ENCODE assay signal across 14 cellular contexts in genomic region chr22:47929073-47929472, GRCh38.
"Had no signal": no experiment of that assay in that cellular context is flagged by ENCODE, and none has a peak within 500 bp of the region (broad histone marks: within the 10 kb centered on the region; RNA-seq: fewer than 3 reads in every experiment).

No MANE protein-coding gene starts in this region.

- H3K27me3 ChIP-seq: body of pancreas, neutrophil, tibial nerve had no signal

- H3K4me1 ChIP-seq: body of pancreas, tibial nerve had no signal

- H3K4me1 Mint-ChIP-seq: activated CD4-positive, alpha-beta T cell treated with anti-CD3 and anti-CD28 coated beads, Interleukin-2, amount 10 ng/mL, durations not matched to agents 7 days and 5 days; activated naive CD4-positive, alpha-beta T cell treated with anti-CD3 and anti-CD28 coated beads, Interleukin-2, amount 10 ng/mL, durations not matched to agents 7 days and 5 days; central memory CD8-positive, alpha-beta T cell; stimulated activated effector memory CD8-positive, alpha-beta T cell treated with anti-CD3 and anti-CD28 coated beads, Interleukin-12 subunit alpha, Interleukin-12 subunit beta, amount 100 ng/mL, for 72 hours; T-helper 17 cell had no signal

- H3K36me3 Mint-ChIP-seq: activated naive CD4-positive, alpha-beta T cell treated with anti-CD3 and anti-CD28 coated beads, Interleukin-2, amount 10 ng/mL, durations not matched to agents 7 days and 5 days; stimulated activated effector memory CD8-positive, alpha-beta T cell treated with anti-CD3 and anti-CD28 coated beads, Interleukin-12 subunit alpha, Interleukin-12 subunit beta, amount 100 ng/mL, for 72 hours had no signal

- ATAC-seq: body of pancreas; stimulated activated effector memory CD8-positive, alpha-beta T cell treated with anti-CD3 and anti-CD28 coated beads, Interleukin-12 subunit alpha, Interleukin-12 subunit beta, amount 100 ng/mL, for 72 hours; T-helper 17 cell had no signal

- H3K36me3 ChIP-seq: neutrophil, tibial nerve had no signal

- H3K9me3 Mint-ChIP-seq: central memory CD8-positive, alpha-beta T cell; stimulated activated effector memory CD8-positive, alpha-beta T cell treated with anti-CD3 and anti-CD28 coated beads, Interleukin-12 subunit alpha, Interleukin-12 subunit beta, amount 100 ng/mL, for 72 hours had no signal

- H3K4me3 Mint-ChIP-seq: activated CD4-positive, alpha-beta T cell treated with anti-CD3 and anti-CD28 coated beads, Interleukin-2, amount 10 ng/mL, durations not matched to agents 7 days and 5 days; activated naive CD4-positive, alpha-beta T cell treated with anti-CD3 and anti-CD28 coated beads, Interleukin-2, amount 10 ng/mL, durations not matched to agents 7 days and 5 days; central memory CD8-positive, alpha-beta T cell; stimulated activated effector memory CD8-positive, alpha-beta T cell treated with anti-CD3 and anti-CD28 coated beads, Interleukin-12 subunit alpha, Interleukin-12 subunit beta, amount 100 ng/mL, for 72 hours; T-helper 17 cell had no signal

- H3K27ac ChIP-seq: body of pancreas, neutrophil, tibial nerve had no signal

- H3K27me3 Mint-ChIP-seq: activated naive CD4-positive, alpha-beta T cell treated with anti-CD3 and anti-CD28 coated beads, Interleukin-2, amount 10 ng/mL, durations not matched to agents 7 days and 5 days had no signal

- H3K27ac Mint-ChIP-seq: activated CD4-positive, alpha-beta T cell treated with anti-CD3 and anti-CD28 coated beads, Interleukin-2, amount 10 ng/mL, durations not matched to agents 7 days and 5 days; activated naive CD4-positive, alpha-beta T cell treated with anti-CD3 and anti-CD28 coated beads, Interleukin-2, amount 10 ng/mL, durations not matched to agents 7 days and 5 days; activated T-helper 2 cell treated with anti-CD3 and anti-CD28 coated beads, Interferon-gamma antibody, Interleukin-2, Interleukin-4, amounts not matched to agents 10 μg/mL and 5 μg/mL and 100 μg/mL, durations not matched to agents 14 hours and 24 hours and 36 hours; stimulated activated effector memory CD8-positive, alpha-beta T cell treated with anti-CD3 and anti-CD28 coated beads, Interleukin-12 subunit alpha, Interleukin-12 subunit beta, amount 100 ng/mL, for 72 hours; T-helper 17 cell had no signal

- DNase-seq: activated CD4-positive, alpha-beta T cell treated with anti-CD3 and anti-CD28 coated beads, Interleukin-2, amount 10 ng/mL, durations not matched to agents 7 days and 5 days; activated CD4-positive, CD25-positive, alpha-beta regulatory T cell; activated naive CD4-positive, alpha-beta T cell treated with anti-CD3 and anti-CD28 coated beads, Interleukin-2, amount 10 ng/mL, durations not matched to agents 7 days and 5 days; activated T-cell treated with anti-CD3 and anti-CD28 coated beads for 4 hours; body of pancreas; effector memory CD4-positive, alpha-beta T cell; midbrain; T-helper 17 cell had no signal

- H3K4me3 ChIP-seq: body of pancreas, lung, tibial nerve had no signal

- H3K9me3 ChIP-seq: body of pancreas, neutrophil had no signal
